In the genomic region with DNA sequence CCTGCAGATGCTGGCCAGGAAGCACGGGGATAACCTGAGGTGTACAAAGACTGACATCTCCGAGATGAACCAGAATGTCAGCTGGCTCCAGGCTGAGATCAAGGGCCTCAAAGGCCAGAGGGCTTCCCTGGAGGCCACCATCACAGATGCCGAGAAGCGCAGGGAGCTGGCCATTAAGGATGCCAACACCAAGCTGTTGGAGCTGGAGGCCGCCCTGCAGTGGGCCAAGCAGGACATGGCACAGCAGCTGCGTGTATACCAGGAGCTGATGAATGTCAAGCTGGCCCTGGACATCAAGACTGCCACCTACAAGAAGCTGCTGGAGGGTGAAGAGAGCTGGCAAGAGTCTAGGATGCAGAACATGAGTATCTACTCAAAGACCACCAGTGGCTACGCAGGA, we compare ENCODE assay signal across 25 cellular contexts.
A peak's percentile ranks its signal among the peaks of the same experiment; 100 is the strongest.
DNase-seq lines count a peak whose midpoint lies in the region; FAIRE-seq and TF ChIP-seq lines count a peak whose summit lies in the region.
"Had no signal": no experiment of that assay in that cellular context is flagged by ENCODE, and none has a peak within 500 bp of the region (broad histone marks: within the 10 kb centered on the region; RNA-seq: fewer than 3 reads in every experiment).

No MANE protein-coding gene starts in this region.

- no peak for TF ChIP-seq POLR2A in GM12891 (IDR thresholded peaks at IDR 0.05; ENCODE audit: low read depth, low read length)

- DNase-seq in posterior vena cava (ENCODE audit: low spot score), result peak; percentile 59
- DNase-seq in GM12891 (ENCODE audit: insufficient read length, low spot score), result no peak
- DNase-seq: 8988T; ACHN; AML-193; BE2C; C1 segment of cervical spinal cord; Caco-2; Calu3; CD4-positive, alpha-beta memory T cell; CD4-positive, alpha-beta T cell; CD4-positive, CD25-positive, alpha-beta regulatory T cell; CD8-positive, alpha-beta memory T cell; CD8-positive, alpha-beta T cell; COR-L47; DMS 273 treated with DMSO at 0.1 percent for 48 hours; DMS153; DMS53; DMS79; DMS79 treated with DMSO at 0.1 percent for 48 hours; DND-41; EL had no signal

- no peak for FAIRE-seq in GM12891 (lab: Jason Lieb, UNC)
- FAIRE-seq: A204.1, A549, D721Med had no signal

- intact Hi-C loops in posterior vena cava (cut with DNase I), result no loop called here

TF ChIP-seq in GM12891, 5 proteins besides CTCF, POLR2A, EP300 and RAD21:
- TF ChIP-seq POLR2AphosphoS5 (IDR thresholded peaks at IDR 0.05; ENCODE audit: low read depth, low read length) (no peak), PAX5 (IDR thresholded peaks at IDR 0.05; ENCODE audit: insufficient read depth, low read length, severe bottlenecking) (no peak), TAF1 (IDR thresholded peaks at IDR 0.05; ENCODE audit: low read depth, low read length) (no peak), SPI1 (IDR thresholded peaks at IDR 0.05; ENCODE audit: low read depth, low read length) (no peak), POU2F2 (IDR thresholded peaks at IDR 0.05; ENCODE audit: low read depth, low read length) (no peak)
TF ChIP-seq in GM12891: peak in this region for 0.
